2 cellular contexts compared by ENCODE assay signal in the genomic region with DNA sequence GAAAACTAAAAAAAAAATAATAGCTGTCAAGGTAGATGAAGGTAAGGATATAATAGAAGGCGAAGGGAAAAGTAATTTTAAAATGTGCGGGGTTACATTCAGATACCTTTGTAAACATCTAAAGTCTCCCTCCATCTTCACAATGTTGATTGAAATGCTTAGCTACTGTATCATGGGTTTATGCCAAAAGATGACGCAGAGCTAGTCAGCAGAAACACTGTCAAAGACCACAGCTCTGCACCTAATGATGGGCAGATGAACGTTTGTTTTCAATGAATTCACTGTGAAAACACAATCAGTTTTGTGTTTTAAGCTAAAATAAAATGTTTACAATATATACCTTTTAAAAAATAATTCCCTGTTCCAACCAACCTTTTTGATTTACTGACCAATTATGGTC.
TF ChIP-seq lines count a peak whose summit lies in the region.

No MANE protein-coding gene starts in this region.

TF ChIP-seq in IMR-90, 13 proteins besides CTCF, POLR2A, EP300 and RAD21 (continued from another document):
- TF ChIP-seq NFE2L2 (IDR thresholded peaks at IDR 0.05; ENCODE audit: low read depth, low read length) (peak; percentile 37; the same call in 1 of the 2 replicates), RFX5 (IDR thresholded peaks at IDR 0.05; ENCODE audit: low read depth, low read length) (no peak)

TF ChIP-seq in SK-N-SH, 30 proteins besides CTCF, POLR2A, EP300 and RAD21 (continued from another document):
- TF ChIP-seq, protein P1, sequence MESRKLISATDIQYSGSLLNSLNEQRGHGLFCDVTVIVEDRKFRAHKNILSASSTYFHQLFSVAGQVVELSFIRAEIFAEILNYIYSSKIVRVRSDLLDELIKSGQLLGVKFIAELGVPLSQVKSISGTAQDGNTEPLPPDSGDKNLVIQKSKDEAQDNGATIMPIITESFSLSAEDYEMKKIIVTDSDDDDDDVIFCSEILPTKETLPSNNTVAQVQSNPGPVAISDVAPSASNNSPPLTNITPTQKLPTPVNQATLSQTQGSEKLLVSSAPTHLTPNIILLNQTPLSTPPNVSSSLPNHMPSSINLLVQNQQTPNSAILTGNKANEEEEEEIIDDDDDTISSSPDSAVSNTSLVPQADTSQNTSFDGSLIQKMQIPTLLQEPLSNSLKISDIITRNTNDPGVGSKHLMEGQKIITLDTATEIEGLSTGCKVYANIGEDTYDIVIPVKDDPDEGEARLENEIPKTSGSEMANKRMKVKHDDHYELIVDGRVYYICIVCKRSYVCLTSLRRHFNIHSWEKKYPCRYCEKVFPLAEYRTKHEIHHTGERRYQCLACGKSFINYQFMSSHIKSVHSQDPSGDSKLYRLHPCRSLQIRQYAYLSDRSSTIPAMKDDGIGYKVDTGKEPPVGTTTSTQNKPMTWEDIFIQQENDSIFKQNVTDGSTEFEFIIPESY (IDR thresholded peaks at IDR 0.05; ENCODE audit: borderline replicate concordance, low read depth): no peak
- TF ChIP-seq, protein P2, sequence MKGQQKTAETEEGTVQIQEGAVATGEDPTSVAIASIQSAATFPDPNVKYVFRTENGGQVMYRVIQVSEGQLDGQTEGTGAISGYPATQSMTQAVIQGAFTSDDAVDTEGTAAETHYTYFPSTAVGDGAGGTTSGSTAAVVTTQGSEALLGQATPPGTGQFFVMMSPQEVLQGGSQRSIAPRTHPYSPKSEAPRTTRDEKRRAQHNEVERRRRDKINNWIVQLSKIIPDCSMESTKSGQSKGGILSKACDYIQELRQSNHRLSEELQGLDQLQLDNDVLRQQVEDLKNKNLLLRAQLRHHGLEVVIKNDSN (IDR thresholded peaks at IDR 0.05; ENCODE audit: borderline replicate concordance, low read depth): no peak
- TF ChIP-seq RXRA (IDR thresholded peaks at IDR 0.05; ENCODE audit: borderline replicate concordance, low read depth) (no peak), TAF1 (IDR thresholded peaks at IDR 0.05; ENCODE audit: borderline replicate concordance, low read depth, low read length) (no peak), SMC3 (IDR thresholded peaks at IDR 0.05; ENCODE audit: low read depth, low read length) (no peak), GATA2 (CRISPR knock-in tag; IDR thresholded peaks at IDR 0.05) (no peak), JUND (IDR thresholded peaks at IDR 0.05) (0 out of 2 replicates have a peak, but pooled peaks have one; percentile 12), USF2 (IDR thresholded peaks at IDR 0.05; ENCODE audit: borderline replicate concordance, low read depth, low read length) (no peak), MXI1 (IDR thresholded peaks at IDR 0.05; ENCODE audit: low read depth, low read length) (no peak), TCF12 (IDR thresholded peaks at IDR 0.05) (peak; percentile 44), ELF1 (IDR thresholded peaks at IDR 0.05) (no peak), FOXM1 (IDR thresholded peaks at IDR 0.05; ENCODE audit: low read depth) (no peak), IRF3 (IDR thresholded peaks at IDR 0.05; ENCODE audit: low read depth, low read length) (no peak), FOXJ3 (CRISPR knock-in tag; IDR thresholded peaks at IDR 0.05) (no peak), RCOR1 (IDR thresholded peaks at IDR 0.05; ENCODE audit: low read length) (no peak), PBX3 (IDR thresholded peaks at IDR 0.05) (peak; percentile 71), GABPA (IDR thresholded peaks at IDR 0.05; ENCODE audit: low read depth) (no peak), EZH2phosphoT487 (IDR thresholded peaks at IDR 0.05; ENCODE audit: borderline replicate concordance, low read depth) (no peak), MAX (IDR thresholded peaks at IDR 0.05; ENCODE audit: low read depth) (no peak), MEF2A (IDR thresholded peaks at IDR 0.05; ENCODE audit: borderline replicate concordance, low read depth) (no peak), RFX5 (IDR thresholded peaks at IDR 0.05; ENCODE audit: low read length) (no peak), POLR2AphosphoS5 (IDR thresholded peaks at IDR 0.05; ENCODE audit: low read depth, low read length) (no peak)
- TF ChIP-seq, protein P3, sequence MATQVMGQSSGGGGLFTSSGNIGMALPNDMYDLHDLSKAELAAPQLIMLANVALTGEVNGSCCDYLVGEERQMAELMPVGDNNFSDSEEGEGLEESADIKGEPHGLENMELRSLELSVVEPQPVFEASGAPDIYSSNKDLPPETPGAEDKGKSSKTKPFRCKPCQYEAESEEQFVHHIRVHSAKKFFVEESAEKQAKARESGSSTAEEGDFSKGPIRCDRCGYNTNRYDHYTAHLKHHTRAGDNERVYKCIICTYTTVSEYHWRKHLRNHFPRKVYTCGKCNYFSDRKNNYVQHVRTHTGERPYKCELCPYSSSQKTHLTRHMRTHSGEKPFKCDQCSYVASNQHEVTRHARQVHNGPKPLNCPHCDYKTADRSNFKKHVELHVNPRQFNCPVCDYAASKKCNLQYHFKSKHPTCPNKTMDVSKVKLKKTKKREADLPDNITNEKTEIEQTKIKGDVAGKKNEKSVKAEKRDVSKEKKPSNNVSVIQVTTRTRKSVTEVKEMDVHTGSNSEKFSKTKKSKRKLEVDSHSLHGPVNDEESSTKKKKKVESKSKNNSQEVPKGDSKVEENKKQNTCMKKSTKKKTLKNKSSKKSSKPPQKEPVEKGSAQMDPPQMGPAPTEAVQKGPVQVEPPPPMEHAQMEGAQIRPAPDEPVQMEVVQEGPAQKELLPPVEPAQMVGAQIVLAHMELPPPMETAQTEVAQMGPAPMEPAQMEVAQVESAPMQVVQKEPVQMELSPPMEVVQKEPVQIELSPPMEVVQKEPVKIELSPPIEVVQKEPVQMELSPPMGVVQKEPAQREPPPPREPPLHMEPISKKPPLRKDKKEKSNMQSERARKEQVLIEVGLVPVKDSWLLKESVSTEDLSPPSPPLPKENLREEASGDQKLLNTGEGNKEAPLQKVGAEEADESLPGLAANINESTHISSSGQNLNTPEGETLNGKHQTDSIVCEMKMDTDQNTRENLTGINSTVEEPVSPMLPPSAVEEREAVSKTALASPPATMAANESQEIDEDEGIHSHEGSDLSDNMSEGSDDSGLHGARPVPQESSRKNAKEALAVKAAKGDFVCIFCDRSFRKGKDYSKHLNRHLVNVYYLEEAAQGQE (IDR thresholded peaks at IDR 0.05; ENCODE audit: low read depth, low read length): no peak
TF ChIP-seq in SK-N-SH: peak in this region for 5.
